24 cellular contexts compared by ENCODE assay signal in genomic region chr18:68918216-68918615, GRCh38.
"Had no signal": no experiment of that assay in that cellular context is flagged by ENCODE, and none has a peak within 500 bp of the region (broad histone marks: within the 10 kb centered on the region; RNA-seq: fewer than 3 reads in every experiment).

No MANE protein-coding gene starts in this region.

- H3K4me1 ChIP-seq: neural progenitor cell, parathyroid adenoma, psoas muscle, right lobe of liver, sigmoid colon, stomach, thyroid gland, tibial nerve, upper lobe of left lung, vagina had no signal

- H3K79me2 ChIP-seq: parathyroid adenoma had no signal

- DNase-seq: occipital lobe; ovary; posterior cingulate gyrus; psoas muscle; right cardiac atrium; right lobe of liver; sigmoid colon; small intestine; stimulated activated CD4-positive, alpha-beta T cell treated with anti-CD3 and anti-CD28 coated beads, Interleukin-15, amount 100 ng/mL, for 24 hours; stimulated activated CD4-positive, alpha-beta T cell treated with anti-CD3 and anti-CD28 coated beads, Interleukin-2, amount 100 ng/mL, for 24 hours; stimulated activated CD4-positive, alpha-beta T cell treated with anti-CD3 and anti-CD28 coated beads, Interleukin-2, amount 100 ng/mL, for 48 hours; stimulated activated CD4-positive, alpha-beta T cell treated with anti-CD3 and anti-CD28 coated beads, Interleukin-4, amount 100 ng/mL, for 24 hours; stimulated activated naive B cell treated with anti-CD40 and anti-IgM and Interleukin-4, amounts not matched to agents 10 μg/mL and 1 μg/mL and 100 μg/mL, for 72 hours; stimulated activated naive CD4-positive, alpha-beta T cell treated with Interleukin-2 at 50 U/mL for 16 hours; stomach; thyroid gland; trophoblast cell; upper lobe of left lung had no signal

- H2AFZ ChIP-seq: neural progenitor cell, parathyroid adenoma had no signal

- H3K27ac ChIP-seq: neural progenitor cell, ovary, parathyroid adenoma, psoas muscle, right lobe of liver, sigmoid colon, stomach, thoracic aorta, thyroid gland, tibial nerve, upper lobe of left lung, vagina had no signal

- H3K4me3 ChIP-seq: neural progenitor cell, ovary, psoas muscle, right lobe of liver, sigmoid colon, stomach, thoracic aorta, thyroid gland, tibial nerve, upper lobe of left lung, vagina had no signal

- H3K9me3 ChIP-seq: ovary, psoas muscle, right lobe of liver, sigmoid colon, stomach, thoracic aorta, thyroid gland, tibial nerve, upper lobe of left lung, vagina had no signal

- H3K4me2 ChIP-seq: neural progenitor cell had no signal

- FAIRE-seq: small intestine, urothelium cell line had no signal

- H3K36me3 ChIP-seq: neural progenitor cell, ovary, right lobe of liver, sigmoid colon, stomach, thoracic aorta, thyroid gland, tibial nerve, upper lobe of left lung, vagina had no signal

- H3K27me3 ChIP-seq: neural progenitor cell, ovary, right lobe of liver, sigmoid colon, stomach, thyroid gland, tibial nerve, upper lobe of left lung, vagina had no signal

- H3K9ac ChIP-seq: neural progenitor cell, parathyroid adenoma had no signal
